8 cellular contexts compared by ENCODE assay signal in the genomic region with DNA sequence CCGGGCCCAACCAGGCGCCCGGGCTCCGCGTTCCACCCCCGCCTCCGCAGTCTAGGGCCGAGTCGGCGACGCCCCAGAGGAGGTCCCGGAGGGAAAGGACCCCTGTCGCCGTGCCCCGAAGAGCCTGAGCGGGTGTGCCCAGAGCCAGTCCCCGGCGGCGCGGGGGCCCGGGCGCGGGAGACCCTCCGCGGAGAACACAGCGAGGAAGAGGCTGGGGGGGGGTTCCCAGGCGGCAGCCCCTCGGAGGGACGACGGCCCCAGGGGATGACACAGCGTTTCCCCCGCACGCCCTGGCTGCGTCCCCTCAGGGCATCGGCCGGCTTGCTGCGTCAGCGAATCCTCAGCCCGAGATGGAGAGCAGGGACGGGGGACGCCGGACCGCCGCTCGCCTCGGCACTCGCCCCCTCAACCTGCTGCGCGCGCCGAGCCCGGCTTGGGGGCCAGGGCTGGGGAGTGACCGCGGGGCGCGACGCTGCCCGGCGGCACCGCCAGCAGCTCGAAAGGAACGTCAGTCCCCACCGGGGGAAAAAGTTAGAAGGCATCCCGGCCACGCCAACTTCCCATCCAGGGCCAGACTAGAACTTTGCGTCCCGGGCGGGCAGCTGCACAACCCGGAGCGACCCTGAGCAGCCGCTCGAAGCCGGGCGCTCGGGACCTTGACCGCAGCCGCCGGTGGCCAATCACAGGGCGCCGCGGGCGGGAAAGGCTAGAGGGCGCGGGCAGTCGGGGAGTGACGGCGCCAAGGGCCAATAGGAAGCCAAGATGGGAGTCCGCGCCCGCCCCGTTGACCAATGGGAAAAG. TPM values are rescaled to one million over a fixed set of nuclear protein-coding genes. Genes with fewer than 3 reads are reported as not detected.
DNase-seq lines count a peak whose midpoint lies in the region; ATAC-seq lines count a peak whose summit lies in the region.

No MANE protein-coding gene starts in this region.

- no peaks in the 10 kb centered on the region for H3K27me3 ChIP-seq in esophagus (ENCODE audit: control insufficient read depth in 1 of 2, insufficient read depth in 2 of 2, low read length in 2 of 2)
- H3K27me3 ChIP-seq in mucosa of stomach (ENCODE audit: control insufficient read depth, insufficient read depth, low read length), result no peaks in the 10 kb centered on the region

- no peaks in the 10 kb centered on the region for H3K36me3 Mint-ChIP-seq in IgD-negative memory B cell

- peaks cover 15 to 19% (median 16%) of the 10 kb centered on the region in 3 donors for H3K4me1 Mint-ChIP-seq in IgD-negative memory B cell

- peak overlapping the region; percentile 95 to 96 for H3K27ac ChIP-seq in esophagus (ENCODE audit: low read depth in 2 of 2, low read length in 1 of 2)

- no peaks in the 10 kb centered on the region for H3K9me3 Mint-ChIP-seq in IgD-negative memory B cell

- H3K36me3 ChIP-seq in esophagus (ENCODE audit: control insufficient read depth in 2 of 2, insufficient read depth in 2 of 2, low read length in 1 of 2) (peaks cover 0 to 10% of the 10 kb centered on the region in 2 donors), mucosa of stomach (ENCODE audit: control insufficient read depth, insufficient read depth, low read length) (no peaks in the 10 kb centered on the region)

- DNase-seq in DMS114 treated with DMSO at 0.1 percent for 48 hours (lab: John Stamatoyannopoulos, UW; ENCODE audit: unreplicated experiment) (peak; percentile 91), OCI-M2 (lab: John Stamatoyannopoulos, UW; ENCODE audit: unreplicated experiment) (peak; percentile 81)
- peak; percentile 96 for DNase-seq in activated T-cell treated with anti-CD3 and anti-CD28 coated beads, Interleukin-2, amount 50 U/mL, for 1 hour
- peak; percentile 87 to 90 for DNase-seq in stimulated activated CD8-positive, alpha-beta memory T cell treated with anti-CD3 and anti-CD28 coated beads, Interleukin-4, amount 100 ng/mL, for 4 hours (ENCODE audit: low read depth in 2 of 2, low spot score in 1 of 2)

- peak overlapping the region; percentile 93 to 98 (median 96) for H3K4me3 Mint-ChIP-seq in IgD-negative memory B cell

- H3K27me3 Mint-ChIP-seq in IgD-negative memory B cell, result no peaks in the 10 kb centered on the region

- peaks cover 5 to 12% of the 10 kb centered on the region in 2 donors for H3K4me1 ChIP-seq in esophagus (ENCODE audit: control insufficient read depth in 2 of 2, insufficient read depth in 2 of 2, low read length in 1 of 2)
- peaks cover 21% of the 10 kb centered on the region for H3K4me1 ChIP-seq in mucosa of stomach (ENCODE audit: control insufficient read depth, insufficient read depth, low read length)

- 0% methylated on average over 68 to 91 of the region's 91 CpGs for WGBS in esophagus, 2 donors

- H3K9me3 ChIP-seq in esophagus (ENCODE audit: control insufficient read depth in 2 of 2, insufficient read depth in 1 of 2, low read depth in 1 of 2, low read length in 1 of 2) (no peaks in the 10 kb centered on the region), mucosa of stomach (ENCODE audit: control insufficient read depth, low read length) (no peaks in the 10 kb centered on the region)

- peak overlapping the region; percentile 73 for H3K9ac ChIP-seq in mucosa of stomach (ENCODE audit: low read length)

- H3K4me3 ChIP-seq in esophagus (ENCODE audit: low read depth in 1 of 2, low read length in 2 of 2) (peak overlapping the region; percentile 64 to 94), mucosa of stomach (ENCODE audit: low read length) (peak overlapping the region; percentile 94)

- peak overlapping the region; percentile 97 to 99 (median 98) for H3K27ac Mint-ChIP-seq in IgD-negative memory B cell

- peak; percentile 85 for ATAC-seq in GM21619 (IDR thresholded peaks at IDR 0.05; ENCODE audit: unreplicated experiment)

RNA-seq across cellular contexts. Expression of gene SFXN5, which starts 0.7 kb away (rescaled TPM):
- polyA plus RNA-seq in IgD-negative memory B cell (2.8 TPM), esophagus (1 to 10 TPM; 4.2 to 6.6 TPM)

RNA-seq across cellular contexts. Expression of gene RAB11FIP5, which starts 41.9 kb away (rescaled TPM):
- 4.8 TPM for polyA plus RNA-seq in IgD-negative memory B cell
- 1 to 10 TPM; 8.1 to 8.7 TPM for polyA plus RNA-seq in esophagus

Comparison
In these comparisons a context has a peak if more than half of its experiments do, and no peak if none do; other contexts are left out.
1. Peak in every context shown above with its lines: DNase-seq, ATAC-seq, H3K4me3 ChIP-seq and H3K27ac ChIP-seq.